In genomic region chr18:23171581-23172156, GRCh38 we compare ENCODE assay signal across 2 cellular contexts.
TF ChIP-seq lines count a peak whose summit lies in the region.

No MANE protein-coding gene starts in this region.

TF ChIP-seq in IMR-90, 13 proteins besides CTCF, POLR2A, EP300 and RAD21 (continued from another document):
- TF ChIP-seq RFX5 (IDR thresholded peaks at IDR 0.05; ENCODE audit: low read depth, low read length) (no peak), NFE2L2 (IDR thresholded peaks at IDR 0.05; ENCODE audit: low read depth, low read length) (no peak), MAFK (IDR thresholded peaks at IDR 0.05; ENCODE audit: low read depth, low read length) (no peak)

TF ChIP-seq in WTC11, 78 proteins besides CTCF, POLR2A, EP300 and RAD21 (continued from another document):
- TF ChIP-seq ZNF532 (CRISPR knock-in tag; IDR thresholded peaks at IDR 0.05; ENCODE audit: borderline replicate concordance) (no peak), USF1 (CRISPR knock-in tag; IDR thresholded peaks at IDR 0.05) (no peak), CREM (CRISPR knock-in tag; IDR thresholded peaks at IDR 0.05) (no peak), CREB1 (CRISPR knock-in tag; IDR thresholded peaks at IDR 0.05) (no peak), ZNF396 (CRISPR knock-in tag; IDR thresholded peaks at IDR 0.05; ENCODE audit: borderline replicate concordance) (no peak), STAT6 (CRISPR knock-in tag; conservative IDR thresholded peaks at IDR 0.05; ENCODE audit: low read depth) (no peak), TEAD4 (CRISPR knock-in tag; IDR thresholded peaks at IDR 0.05) (no peak), ZNF317 (CRISPR knock-in tag; IDR thresholded peaks at IDR 0.05; ENCODE audit: borderline replicate concordance, low read depth) (no peak)
